In the genomic region with DNA sequence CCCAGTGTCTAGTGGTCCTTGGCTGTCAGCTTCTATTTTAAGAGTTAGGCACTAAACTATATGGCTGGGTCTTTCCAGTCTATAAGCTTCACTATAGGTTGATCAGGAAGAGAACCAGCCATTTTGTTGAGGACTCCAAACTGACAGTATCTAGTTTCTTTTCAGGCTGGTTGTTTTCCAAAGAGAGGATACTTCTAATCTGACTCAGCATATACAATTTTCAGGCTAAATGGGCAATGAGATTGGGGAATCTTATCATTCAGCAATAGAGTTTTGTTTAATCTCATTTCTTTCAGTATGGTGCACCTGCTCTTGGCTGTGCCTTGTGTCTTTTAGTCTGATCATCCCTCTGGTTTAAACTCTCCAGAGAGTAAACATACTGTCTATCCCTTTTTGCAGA, we compare ENCODE assay signal across 37 cellular contexts. TPM values are rescaled to one million over a fixed set of nuclear protein-coding genes. Genes with fewer than 3 reads are reported as not detected.
"Had no signal": no experiment of that assay in that cellular context is flagged by ENCODE, and none has a peak within 500 bp of the region (broad histone marks: within the 10 kb centered on the region; RNA-seq: fewer than 3 reads in every experiment).

No MANE protein-coding gene starts in this region.

- DNase-seq: activated CD4-positive, alpha-beta memory T cell treated with anti-CD3 and anti-CD28 coated beads, Interleukin-2, amount 10 ng/mL, durations not matched to agents 7 days and 5 days; activated CD4-positive, alpha-beta T cell treated with anti-CD3 and anti-CD28 coated beads for 1 hour; activated CD4-positive, alpha-beta T cell treated with anti-CD3 and anti-CD28 coated beads for 48 hours; activated CD4-positive, CD25-positive, alpha-beta regulatory T cell; activated CD8-positive, alpha-beta memory T cell treated with anti-CD3 and anti-CD28 coated beads for 24 hours; activated CD8-positive, alpha-beta memory T cell treated with anti-CD3 and anti-CD28 coated beads, Interleukin-2, amount 10 ng/mL, durations not matched to agents 7 days and 5 days; activated CD8-positive, alpha-beta memory T cell treated with anti-CD3 and anti-CD28 coated beads, Interleukin-2, amount 50 U/mL, for 48 hours; activated effector memory CD4-positive, alpha-beta T cell treated with Interleukin-2 at 50 U/mL for 16 hours; activated naive CD4-positive, alpha-beta T cell; activated naive CD4-positive, alpha-beta T cell treated with anti-CD3 and anti-CD28 coated beads, Interleukin-2, amount 50 U/mL, for 16 hours; activated naive CD8-positive, alpha-beta T cell treated with anti-CD3 and anti-CD28 coated beads for 36 hours; activated T-cell treated with anti-CD3 and anti-CD28 coated beads, Interleukin-2, amount 50 U/mL, for 48 hours; amniotic stem cell; aorta; Kasumi-1; MG63; NCI-H1048; NCI-H1105 treated with DMSO at 0.1 percent for 48 hours; NCI-H1436; NCI-H1694; NCI-H1930; NCI-H345; NCI-H524 treated with DMSO at 0.1 percent for 48 hours; PC-3; SIG-M5; SW 1271; T-helper 1 cell; T-helper 2 cell; T-helper 9 cell; WERI-Rb-1 had no signal

- H3K4me3 ChIP-seq: cardiac muscle cell, MG63 had no signal

- H3K27me3 ChIP-seq: cardiac muscle cell, MG63 had no signal

- H3K9me3 ChIP-seq: MG63 had no signal

- H3K27ac ChIP-seq: cardiac muscle cell, RWPE1, WERI-Rb-1 had no signal

- ATAC-seq: activated CD8-positive, alpha-beta memory T cell treated with anti-CD3 and anti-CD28 coated beads, Interleukin-2, amount 10 ng/mL, durations not matched to agents 7 days and 5 days; PC-3; Right ventricle myocardium inferior; SK-N-SH treated with all-trans-retinoic acid at 6 μM for 48 hours had no signal

- H3K36me3 ChIP-seq: cardiac muscle cell, MG63, WERI-Rb-1 had no signal

RNA-seq across cellular contexts. Expression of a gene that starts 20.4 kb away (rescaled TPM):
- total RNA-seq: activated CD4-positive, alpha-beta memory T cell treated with anti-CD3 and anti-CD28 coated beads, Interleukin-2, amount 10 ng/mL, durations not matched to agents 7 days and 5 days; activated CD8-positive, alpha-beta memory T cell treated with anti-CD3 and anti-CD28 coated beads, Interleukin-2, amount 10 ng/mL, durations not matched to agents 7 days and 5 days; activated naive CD8-positive, alpha-beta T cell treated with anti-CD3 and anti-CD28 coated beads for 36 hours; aorta; cardiac muscle cell; chondrocyte; NCI-H460; PC-3; Right ventricle myocardium inferior; SK-MEL-5 had no signal
- polyA plus RNA-seq: aorta, cardiac muscle cell had no signal

RNA-seq across cellular contexts. Expression of a gene that starts 30.0 kb away (rescaled TPM):
- total RNA-seq: activated CD4-positive, alpha-beta memory T cell treated with anti-CD3 and anti-CD28 coated beads, Interleukin-2, amount 10 ng/mL, durations not matched to agents 7 days and 5 days; activated CD8-positive, alpha-beta memory T cell treated with anti-CD3 and anti-CD28 coated beads, Interleukin-2, amount 10 ng/mL, durations not matched to agents 7 days and 5 days; activated naive CD8-positive, alpha-beta T cell treated with anti-CD3 and anti-CD28 coated beads for 36 hours; aorta; cardiac muscle cell; chondrocyte; Right ventricle myocardium inferior had no signal
- polyA plus RNA-seq: cardiac muscle cell had no signal
